ENCODE assay signal across 10 cellular contexts in genomic region chr10:73494213-73494612, GRCh38. TPM values are rescaled to one million over a fixed set of nuclear protein-coding genes. Genes with fewer than 3 reads are reported as not detected.
DNase-seq lines count a peak whose midpoint lies in the region; ATAC-seq and TF ChIP-seq lines count a peak whose summit lies in the region.
"Had no signal": no experiment of that assay in that cellular context is flagged by ENCODE, and none has a peak within 500 bp of the region (broad histone marks: within the 10 kb centered on the region; RNA-seq: fewer than 3 reads in every experiment).

No MANE protein-coding gene starts in this region.

- H3K4me3 ChIP-seq in iPS-18c (ENCODE audit: insufficient read depth, low read depth, low read length), result peak overlapping the region; percentile 89; the same call in 1 of the 2 replicates
- H3K4me3 ChIP-seq in suprapubic skin, result peak overlapping the region; percentile 76

- H3K9me3 ChIP-seq in iPS-18c (ENCODE audit: control insufficient read depth, insufficient read depth, low read length), result no peaks in the 10 kb centered on the region
- H3K9me3 ChIP-seq in suprapubic skin, result no peaks in the 10 kb centered on the region

- TF ChIP-seq EP300 in suprapubic skin (IDR thresholded peaks at IDR 0.05), result no peak

- DNase-seq in activated T-cell treated with anti-CD3 and anti-CD28 coated beads, Interleukin-2, amount 50 U/mL, for 72 hours, result no peak
- no peak for DNase-seq in activated T-cell treated with anti-CD3 and anti-CD28 coated beads, Interleukin-2, amount 50 U/mL, for 1 hour
- no peak for DNase-seq in activated T-helper 1 cell treated with anti-CD3 and anti-CD28 coated beads, Interleukin-12 subunit alpha, Interleukin-12 subunit beta, Interleukin-2, Interleukin-4 antibody, amounts not matched to agents 30 ng/mL and 10 ng/mL and 1 ng/mL, durations not matched to agents 14 hours and 24 hours and 36 hours (ENCODE audit: low spot score)
- DNase-seq in suprapubic skin (ENCODE audit: low spot score in 2 of 2) (no peak), DMS 273 (lab: John Stamatoyannopoulos, UW; ENCODE audit: unreplicated experiment) (no peak)
- DNase-seq: COR-L47, erythroblast had no signal

- peak overlapping the region; percentile 56 to 87 for H3K4me3 Mint-ChIP-seq in activated T-cell treated with anti-CD3 and anti-CD28 coated beads, Interleukin-2, amount 50 U/mL, for 72 hours
- H3K4me3 Mint-ChIP-seq in activated T-helper 1 cell treated with anti-CD3 and anti-CD28 coated beads, Interleukin-12 subunit alpha, Interleukin-12 subunit beta, Interleukin-2, Interleukin-4 antibody, amounts not matched to agents 30 ng/mL and 10 ng/mL and 1 ng/mL, durations not matched to agents 14 hours and 24 hours and 36 hours, result peak overlapping the region; percentile 78

- no peak for TF ChIP-seq CTCF in suprapubic skin (IDR thresholded peaks at IDR 0.05)

- ATAC-seq in activated T-cell treated with anti-CD3 and anti-CD28 coated beads, Interleukin-2, amount 50 U/mL, for 72 hours (replicated peaks in 1 of 2), result no peak
- ATAC-seq in GM21360 (IDR thresholded peaks at IDR 0.05; ENCODE audit: unreplicated experiment), result no peak
- no peak for ATAC-seq in GM18907 (IDR thresholded peaks at IDR 0.05; ENCODE audit: unreplicated experiment)

- peaks cover 13% of the 10 kb centered on the region for H3K36me3 ChIP-seq in suprapubic skin

- intact Hi-C loops in activated T-helper 1 cell treated with anti-CD3 and anti-CD28 coated beads, Interleukin-12 subunit alpha, Interleukin-12 subunit beta, Interleukin-2, Interleukin-4 antibody, amounts not matched to agents 30 ng/mL and 10 ng/mL and 1 ng/mL, durations not matched to agents 14 hours and 24 hours and 36 hours (cut with micrococcal nuclease), result loop anchor here (10.0 kb wide), 2 partner anchors 799 to 869 kb away; partner anchors contain the start of genes MCU and MICU1

- no peak overlapping the region for H3K27ac Mint-ChIP-seq in activated T-cell treated with anti-CD3 and anti-CD28 coated beads, Interleukin-2, amount 50 U/mL, for 72 hours
- H3K27ac Mint-ChIP-seq in activated T-helper 1 cell treated with anti-CD3 and anti-CD28 coated beads, Interleukin-12 subunit alpha, Interleukin-12 subunit beta, Interleukin-2, Interleukin-4 antibody, amounts not matched to agents 30 ng/mL and 10 ng/mL and 1 ng/mL, durations not matched to agents 14 hours and 24 hours and 36 hours, result no peak overlapping the region

- no peaks in the 10 kb centered on the region for H3K9me3 Mint-ChIP-seq in activated T-cell treated with anti-CD3 and anti-CD28 coated beads, Interleukin-2, amount 50 U/mL, for 72 hours
- H3K9me3 Mint-ChIP-seq in activated T-helper 1 cell treated with anti-CD3 and anti-CD28 coated beads, Interleukin-12 subunit alpha, Interleukin-12 subunit beta, Interleukin-2, Interleukin-4 antibody, amounts not matched to agents 30 ng/mL and 10 ng/mL and 1 ng/mL, durations not matched to agents 14 hours and 24 hours and 36 hours, result no peaks in the 10 kb centered on the region

- no peak overlapping the region for H3K27ac ChIP-seq in suprapubic skin

- 88% methylated on average over 15 of the region's 15 CpGs for WGBS in suprapubic skin

- no peaks in the 10 kb centered on the region for H3K27me3 ChIP-seq in suprapubic skin

- peaks cover 47% of the 10 kb centered on the region for H3K4me1 ChIP-seq in suprapubic skin

- H3K4me1 Mint-ChIP-seq in activated T-cell treated with anti-CD3 and anti-CD28 coated beads, Interleukin-2, amount 50 U/mL, for 72 hours (ENCODE audit: low read depth), result peaks cover 45% of the 10 kb centered on the region
- H3K4me1 Mint-ChIP-seq in activated T-helper 1 cell treated with anti-CD3 and anti-CD28 coated beads, Interleukin-12 subunit alpha, Interleukin-12 subunit beta, Interleukin-2, Interleukin-4 antibody, amounts not matched to agents 30 ng/mL and 10 ng/mL and 1 ng/mL, durations not matched to agents 14 hours and 24 hours and 36 hours (ENCODE audit: low read depth), result peaks cover 43% of the 10 kb centered on the region

- TF ChIP-seq POLR2A in suprapubic skin (IDR thresholded peaks at IDR 0.05), result no peak

- H3K27me3 Mint-ChIP-seq in activated T-cell treated with anti-CD3 and anti-CD28 coated beads, Interleukin-2, amount 50 U/mL, for 72 hours (ENCODE audit: low read depth), result no peaks in the 10 kb centered on the region
- H3K27me3 Mint-ChIP-seq in activated T-helper 1 cell treated with anti-CD3 and anti-CD28 coated beads, Interleukin-12 subunit alpha, Interleukin-12 subunit beta, Interleukin-2, Interleukin-4 antibody, amounts not matched to agents 30 ng/mL and 10 ng/mL and 1 ng/mL, durations not matched to agents 14 hours and 24 hours and 36 hours (ENCODE audit: insufficient read depth), result no peaks in the 10 kb centered on the region

- H3K36me3 Mint-ChIP-seq in activated T-cell treated with anti-CD3 and anti-CD28 coated beads, Interleukin-2, amount 50 U/mL, for 72 hours (ENCODE audit: insufficient read depth in 2 of 2), result peaks cover 2% of the 10 kb centered on the region in 2 donors
- peaks cover 21% of the 10 kb centered on the region for H3K36me3 Mint-ChIP-seq in activated T-helper 1 cell treated with anti-CD3 and anti-CD28 coated beads, Interleukin-12 subunit alpha, Interleukin-12 subunit beta, Interleukin-2, Interleukin-4 antibody, amounts not matched to agents 30 ng/mL and 10 ng/mL and 1 ng/mL, durations not matched to agents 14 hours and 24 hours and 36 hours (ENCODE audit: low read depth)

RNA-seq across cellular contexts. Expression of gene PPP3CB, which starts 1.6 kb away (rescaled TPM):
- 10 to 100 TPM; 42.6 to 45.7 TPM for total RNA-seq in activated T-cell treated with anti-CD3 and anti-CD28 coated beads, Interleukin-2, amount 50 U/mL, for 72 hours
- 43.6 and 43.9 TPM in 2 replicates for total RNA-seq in activated T-helper 1 cell treated with anti-CD3 and anti-CD28 coated beads, Interleukin-12 subunit alpha, Interleukin-12 subunit beta, Interleukin-2, Interleukin-4 antibody, amounts not matched to agents 30 ng/mL and 10 ng/mL and 1 ng/mL, durations not matched to agents 14 hours and 24 hours and 36 hours
- total RNA-seq in suprapubic skin, result 10 to 100 TPM; 24.9 to 45.4 (median 30.5) TPM
